8 cellular contexts compared by ENCODE assay signal in the genomic region with DNA sequence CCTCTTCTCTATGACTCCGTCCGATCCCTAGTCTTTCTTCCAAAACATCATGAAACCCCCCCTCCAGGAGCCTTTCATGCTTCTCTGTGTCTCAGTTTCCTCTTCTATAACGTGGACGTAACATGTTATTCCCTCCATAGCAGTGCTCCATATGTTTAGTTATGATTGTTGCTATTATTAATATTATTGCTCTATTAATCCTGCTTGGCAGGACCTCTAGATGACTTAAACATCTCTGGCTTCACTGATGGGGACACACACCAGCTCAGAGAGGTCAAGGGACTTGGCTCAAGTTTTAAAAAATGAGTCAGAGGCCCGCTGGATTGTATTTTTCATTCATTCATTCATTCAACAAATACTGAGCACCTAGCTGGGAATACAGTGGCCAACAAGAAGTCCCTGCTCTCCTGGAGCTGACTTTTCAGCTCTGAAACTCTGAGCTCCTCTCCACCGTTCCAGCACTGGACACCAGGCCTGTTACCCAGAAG. TPM values are rescaled to one million over a fixed set of nuclear protein-coding genes. Genes with fewer than 3 reads are reported as not detected.
DNase-seq lines count a peak whose midpoint lies in the region; ATAC-seq and TF ChIP-seq lines count a peak whose summit lies in the region.

No MANE protein-coding gene starts in this region.

- WGBS in smooth muscle cell (ENCODE audit: low lambda C conversion rate), result 49% methylated on average over 6 of the region's 6 CpGs

- H2AFZ ChIP-seq in smooth muscle cell (ENCODE audit: low read depth), result peak overlapping the region; percentile 71

- H3K4me3 ChIP-seq in H7 (ENCODE audit: insufficient read depth, low read depth, low read length), result peak overlapping the region; percentile 12; the same call in 1 of the 2 replicates
- H3K4me3 ChIP-seq in smooth muscle cell, result peak overlapping the region; percentile 63

- H4K20me1 ChIP-seq in smooth muscle cell (ENCODE audit: low read depth), result no peaks in the 10 kb centered on the region

- H3K27me3 ChIP-seq in H7 (ENCODE audit: control insufficient read depth, insufficient read depth, low read length) (peaks cover 5% of the 10 kb centered on the region), smooth muscle cell (ENCODE audit: low read depth) (no peaks in the 10 kb centered on the region)

- H3K4me2 ChIP-seq in smooth muscle cell, result peak overlapping the region; percentile 89

- ATAC-seq in left cardiac atrium (no peak), GM21529 (IDR thresholded peaks at IDR 0.05; ENCODE audit: unreplicated experiment) (no peak), HG02623 (IDR thresholded peaks at IDR 0.05; ENCODE audit: unreplicated experiment) (no peak)

- H3K4me1 ChIP-seq in smooth muscle cell (ENCODE audit: low read depth), result peaks cover 5% of the 10 kb centered on the region

- no peaks in the 10 kb centered on the region for H3K79me2 ChIP-seq in smooth muscle cell (ENCODE audit: low read depth)

- intact Hi-C loops in left cardiac atrium (cut with DNase I), result no loop called here

- DNase-seq in H7 (no peak), left cardiac atrium (peak; percentile 12), smooth muscle cell (lab: John Stamatoyannopoulos, UW; ENCODE audit: unreplicated experiment) (no peak), NCI-H2196 (lab: John Stamatoyannopoulos, UW; ENCODE audit: unreplicated experiment) (no peak), HT-29 (ENCODE audit: low spot score) (no peak)

- H3K36me3 ChIP-seq in H7 (replicated peaks; ENCODE audit: control insufficient read depth, insufficient read depth, low read length) (no peaks in the 10 kb centered on the region), smooth muscle cell (ENCODE audit: low read depth) (no peaks in the 10 kb centered on the region)

- peak overlapping the region; percentile 36 for H3K9ac ChIP-seq in smooth muscle cell (ENCODE audit: low read depth)

- H3K27ac ChIP-seq in VCaP (peak overlapping the region; percentile 88), smooth muscle cell (ENCODE audit: low read depth) (peak overlapping the region; percentile 51)

- TF ChIP-seq CTCF in VCaP (conservative IDR thresholded peaks at IDR 0.05), result no peak
- no peak for TF ChIP-seq CTCF in smooth muscle cell (IDR thresholded peaks at IDR 0.05; ENCODE audit: borderline replicate concordance, insufficient read depth, poor library complexity, severe bottlenecking)

- H3F3A ChIP-seq in smooth muscle cell (ENCODE audit: low read depth), result peaks cover 6% of the 10 kb centered on the region

- no peaks in the 10 kb centered on the region for H3K9me3 ChIP-seq in smooth muscle cell (replicated peaks; ENCODE audit: low read depth)

RNA-seq across cellular contexts. Expression of a gene that starts 0.4 kb away (rescaled TPM):
- 6.4 and 9.1 TPM in 2 replicates for total RNA-seq in H7 (2014; rRNA removed; shearing (Covaris generic))
- total RNA-seq in left cardiac atrium (1 to 10 TPM; 4.7 to 7.2 TPM), smooth muscle cell (1.9 and 2.2 TPM in 2 replicates)
- polyA plus RNA-seq in smooth muscle cell, result 2.5 and 3.3 TPM in 2 replicates
- total RNA-seq in HT-29 (2014; rRNA removed; shearing (Covaris generic)), result 16.3 and 25.7 TPM in 2 replicates

RNA-seq across cellular contexts. Expression of a gene that starts 24.9 kb away (rescaled TPM):
- total RNA-seq in H7 (2014; rRNA removed; shearing (Covaris generic)), result 16.2 and 21.0 TPM in 2 replicates
- 1 to 10 TPM; 2.1 to 4.7 TPM for total RNA-seq in left cardiac atrium
- 24.9 and 32.1 TPM in 2 replicates for total RNA-seq in smooth muscle cell
- 45.9 and 52.1 TPM in 2 replicates for polyA plus RNA-seq in smooth muscle cell
- 15.8 and 15.9 TPM in 2 replicates for total RNA-seq in HT-29 (2014; rRNA removed; shearing (Covaris generic))
